ENCODE assay signal across 10 cellular contexts in genomic region chr1:28971980-28972771, GRCh38. TPM values are rescaled to one million over a fixed set of nuclear protein-coding genes. Genes with fewer than 3 reads are reported as not detected.
DNase-seq lines count a peak whose midpoint lies in the region; TF ChIP-seq lines count a peak whose summit lies in the region.
"Had no signal": no experiment of that assay in that cellular context is flagged by ENCODE, and none has a peak within 500 bp of the region (broad histone marks: within the 10 kb centered on the region; RNA-seq: fewer than 3 reads in every experiment).

No MANE protein-coding gene starts in this region.

- DNase-seq in AG10803 (ENCODE audit: low read depth) = peak; percentile 94
- peak; percentile 80 for DNase-seq in LHCN-M2 (ENCODE audit: low read depth)
- peak; percentile 70 for DNase-seq in amniotic stem cell (lab: John Stamatoyannopoulos, UW)
- DNase-seq in mesothelial cell of epicardium (ENCODE audit: low spot score in 2 of 2, unreplicated experiment in 2 of 2) = no peak
- no peak for DNase-seq in NCI-H1694 treated with DMSO at 0.1 percent for 48 hours (lab: John Stamatoyannopoulos, UW)
- DNase-seq in GM19238 (ENCODE audit: insufficient read length, low spot score) = no peak
- DNase-seq in Kasumi-1 (lab: John Stamatoyannopoulos, UW) = no peak
- no peak for DNase-seq in NCI-H526 treated with DMSO at 0.1 percent for 48 hours (lab: John Stamatoyannopoulos, UW)
- DNase-seq: retina had no signal

- H3K4me3 ChIP-seq in AG10803 (ENCODE audit: low read length) = no peak overlapping the region

- TF ChIP-seq CTCF in AG10803 (conservative IDR thresholded peaks at IDR 0.05; ENCODE audit: low read length) (no peak), mesothelial cell of epicardium (IDR thresholded peaks at IDR 0.05; ENCODE audit: unreplicated experiment) (no peak)

- H3K9me3 Mint-ChIP-seq in mesothelial cell of epicardium = no peaks in the 10 kb centered on the region
- H3K9me3 Mint-ChIP-seq: T-helper 1 cell treated with Interleukin-12 subunit alpha and Interleukin-12 subunit beta and Interleukin-4 antibody, amounts not matched to agents 30 μg/mL and 1 μg/mL, for 36 hours had no signal

- peak overlapping the region; percentile 75 for H3K27ac Mint-ChIP-seq in mesothelial cell of epicardium
- H3K27ac Mint-ChIP-seq: T-helper 1 cell treated with Interleukin-12 subunit alpha and Interleukin-12 subunit beta and Interleukin-4 antibody, amounts not matched to agents 30 μg/mL and 1 μg/mL, for 36 hours had no signal

- H3K4me3 Mint-ChIP-seq in mesothelial cell of epicardium = no peak overlapping the region
- H3K4me3 Mint-ChIP-seq: T-helper 1 cell treated with Interleukin-12 subunit alpha and Interleukin-12 subunit beta and Interleukin-4 antibody, amounts not matched to agents 30 μg/mL and 1 μg/mL, for 36 hours had no signal

- H3K36me3 Mint-ChIP-seq in mesothelial cell of epicardium = no peaks in the 10 kb centered on the region

- H3K27me3 Mint-ChIP-seq in mesothelial cell of epicardium (ENCODE audit: low read depth) = no peaks in the 10 kb centered on the region

- H3K4me1 Mint-ChIP-seq in mesothelial cell of epicardium = peaks cover 14% of the 10 kb centered on the region

RNA-seq across cellular contexts. Expression of gene EPB41, which starts 57.8 kb away (rescaled TPM):
- total RNA-seq in LHCN-M2 (2014; rRNA removed) (0.11 TPM in 1 of 2 replicates, not detected in the other), mesothelial cell of epicardium (61.5 to 63.7 TPM (median 62.5 TPM) in 3 replicates)
- 0.07 TPM for polyA plus RNA-seq in LHCN-M2 (2012)

Comparison
In these comparisons a context has a peak if more than half of its experiments do, and no peak if none do; other contexts are left out.
1. DNase-seq: peak in AG10803 (single experiment), LHCN-M2 (single experiment) and amniotic stem cell (single experiment); none in mesothelial cell of epicardium (0 of 2), NCI-H1694 treated with DMSO at 0.1 percent for 48 hours (single experiment), GM19238 (single experiment), Kasumi-1 (0 of 2) and NCI-H526 treated with DMSO at 0.1 percent for 48 hours (single experiment).
2. RNA of gene EPB41, which starts 57.8 kb away (total RNA-seq): 61.5 to 63.7 TPM in mesothelial cell of epicardium; 0.11 TPM in LHCN-M2; every median in the first group is over 10 times any median in the second.